8 cellular contexts compared by ENCODE assay signal in the genomic region with DNA sequence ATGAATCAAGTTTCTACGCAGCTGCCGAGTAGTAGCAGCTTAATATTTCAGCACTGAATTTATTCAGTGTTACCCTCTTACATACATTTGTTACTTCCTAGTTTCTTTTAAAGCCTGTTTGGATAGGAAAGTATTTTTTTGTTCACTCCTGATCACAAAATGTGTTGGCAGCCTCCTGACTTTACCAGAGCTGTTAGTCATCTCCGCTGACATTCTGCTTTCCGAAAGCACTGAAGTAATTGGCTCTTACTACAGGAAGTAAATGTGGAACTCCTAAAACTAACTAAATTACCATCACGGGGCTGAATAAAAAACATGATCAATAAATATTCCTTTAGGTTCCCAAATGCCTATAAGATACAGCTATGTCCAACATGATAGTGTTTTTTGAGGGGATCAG.
DNase-seq lines count a peak whose midpoint lies in the region; ATAC-seq and TF ChIP-seq lines count a peak whose summit lies in the region.

No MANE protein-coding gene starts in this region.

- H3K9me3 ChIP-seq in adipocyte (ENCODE audit: control insufficient read depth, low read length): no peaks in the 10 kb centered on the region

- no peak overlapping the region for H3K27ac Mint-ChIP-seq in Calu3 (ENCODE audit: unreplicated experiment)

- no TSS peak for BruUV-seq in Calu3 (replicated peaks; lab: Mats Ljungman, UMichigan)

- ATAC-seq in HG02642 (IDR thresholded peaks at IDR 0.05; ENCODE audit: poor library complexity, unreplicated experiment) (peak; percentile 58), HG03457 (IDR thresholded peaks at IDR 0.05; ENCODE audit: unreplicated experiment) (no peak)

- no peaks in the 10 kb centered on the region for H3K36me3 Mint-ChIP-seq in Calu3 (ENCODE audit: insufficient read depth, unreplicated experiment)

- no peaks in the 10 kb centered on the region for H3K9me3 Mint-ChIP-seq in Calu3 (ENCODE audit: low read depth, unreplicated experiment)

- CTCF ChIA-PET in Calu3 (lab: Charles Lee) (interaction anchor here (1.2 kb wide), 1 partner anchor 21 kb away, joined by 4 read pairs; no protein-coding TSS in a partner anchor), GM10248 (lab: Yijun Ruan, JAX) (interaction anchor here (0.7 to 4.3 kb wide), 5 partner anchors 9 to 32 kb away, joined by 3 to 20 read pairs (median 3); no protein-coding TSS in a partner anchor)

- H3K36me3 ChIP-seq in adipocyte (ENCODE audit: control insufficient read depth, insufficient read depth, low read length, severe bottlenecking): no peaks in the 10 kb centered on the region

- POLR2A ChIA-PET in GM10248 (lab: Yijun Ruan, JAX): no interaction called here

- H3K9ac ChIP-seq in adipocyte (ENCODE audit: low read length): peak overlapping the region; percentile 82

- no peaks in the 10 kb centered on the region for H3K27me3 ChIP-seq in adipocyte (replicated peaks; ENCODE audit: control insufficient read depth, insufficient read depth, low read length)

- no peaks in the 10 kb centered on the region for H3K4me1 Mint-ChIP-seq in Calu3 (ENCODE audit: low read depth, unreplicated experiment)

- peak overlapping the region; percentile 76 for H3K4me3 ChIP-seq in adipocyte (ENCODE audit: low read length)

- peak; percentile 4 for DNase-seq in Calu3
- peak; percentile 54 for DNase-seq in adipocyte (ENCODE audit: low read depth)
- DNase-seq in medulla oblongata (ENCODE audit: extremely low spot score): peak; percentile 66
- DNase-seq in NCI-H1417 treated with DMSO at 0.1 percent for 48 hours (lab: John Stamatoyannopoulos, UW): no peak
- no peak for DNase-seq in GM10248 (ENCODE audit: extremely low spot score)
- DNase-seq in activated CD4-positive, CD25-positive, alpha-beta regulatory T cell treated with anti-CD3 and anti-CD28 coated beads, Interleukin-2, amount 50 U/mL, for 72 hours: no peak

- H3K4me3 Mint-ChIP-seq in Calu3 (ENCODE audit: low read depth, unreplicated experiment): peak overlapping the region; percentile 12

- TF ChIP-seq CTCF in Calu3 (IDR thresholded peaks at IDR 0.05; ENCODE audit: unreplicated experiment): no peak
- no peak for TF ChIP-seq CTCF in GM10248 (IDR thresholded peaks at IDR 0.05; ENCODE audit: control extremely low read depth, extremely low read depth, low read depth, missing control alignments)

- intact Hi-C loops in Calu3 (cut with micrococcal nuclease; ENCODE audit: unreplicated experiment): no loop called here

- no peaks in the 10 kb centered on the region for H3K27me3 Mint-ChIP-seq in Calu3 (ENCODE audit: unreplicated experiment)

- H3K4me1 ChIP-seq in adipocyte (ENCODE audit: control insufficient read depth, insufficient read depth, low read length): peaks cover 36% of the 10 kb centered on the region

Comparison
In these comparisons a context has a peak if more than half of its experiments do, and no peak if none do; other contexts are left out.
1. DNase-seq: peak in Calu3 (single experiment), adipocyte (single experiment) and medulla oblongata (single experiment); none in NCI-H1417 treated with DMSO at 0.1 percent for 48 hours (single experiment), GM10248 (single experiment) and activated CD4-positive, CD25-positive, alpha-beta regulatory T cell treated with anti-CD3 and anti-CD28 coated beads, Interleukin-2, amount 50 U/mL, for 72 hours (single experiment).